ENCODE assay signal across 23 cellular contexts in the genomic region with DNA sequence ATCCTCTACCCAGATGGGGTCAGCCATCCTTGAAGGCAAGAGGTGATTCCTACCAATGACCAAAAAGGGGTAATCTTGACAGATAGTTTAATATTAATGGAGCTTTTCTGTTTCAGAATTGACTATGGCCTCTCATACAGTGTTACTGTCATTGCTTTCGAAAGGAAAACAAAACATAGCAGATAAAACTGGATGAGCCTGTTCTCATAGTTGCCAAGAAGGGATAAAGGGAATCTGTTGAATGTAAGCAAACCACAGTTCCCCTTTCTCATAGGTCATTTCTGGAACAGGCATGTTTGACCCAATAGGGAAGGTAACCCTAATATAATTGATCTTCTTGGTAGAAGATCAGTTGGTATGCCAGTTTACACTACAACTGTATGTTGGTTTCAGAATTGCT. TPM values are rescaled to one million over a fixed set of nuclear protein-coding genes. Genes with fewer than 3 reads are reported as not detected.
A peak's percentile ranks its signal among the peaks of the same experiment; 100 is the strongest.
DNase-seq lines count a peak whose midpoint lies in the region; ATAC-seq and TF ChIP-seq lines count a peak whose summit lies in the region.
"Had no signal": no experiment of that assay in that cellular context is flagged by ENCODE, and none has a peak within 500 bp of the region (broad histone marks: within the 10 kb centered on the region; RNA-seq: fewer than 3 reads in every experiment).

No MANE protein-coding gene starts in this region.

- H3K4me1 ChIP-seq in ACC112 (ENCODE audit: control insufficient read depth, insufficient read depth, low read length, unreplicated experiment) (peaks cover 28% of the 10 kb centered on the region), mucosa of descending colon (ENCODE audit: low read depth) (peaks cover 6% of the 10 kb centered on the region), adrenal gland (replicated peaks in 1 of 2) (peaks cover 0 to 12% of the 10 kb centered on the region in 2 donors)

- no peak for TF ChIP-seq CTCF in epithelial cell of esophagus (IDR thresholded peaks at IDR 0.05; ENCODE audit: insufficient read depth, low read depth, low read length, missing control alignments)
- no peak for TF ChIP-seq CTCF in mucosa of descending colon (IDR thresholded peaks at IDR 0.05)
- no peak for TF ChIP-seq CTCF in adrenal gland (IDR thresholded peaks at IDR 0.05)

- ATAC-seq in T-helper 17 cell (no peak), mucosa of descending colon (peak; percentile 39), HG03095 (IDR thresholded peaks at IDR 0.05; ENCODE audit: unreplicated experiment) (no peak)
- ATAC-seq: left lobe of liver had no signal

- intact Hi-C loops in mucosa of descending colon (cut with DNase I, micrococcal nuclease) (no loop called here), adrenal gland (cut with DNase I) (no loop called here)

- H3K4me1 Mint-ChIP-seq in T-helper 17 cell = peaks cover 17% of the 10 kb centered on the region

- no peak for DNase-seq in T-helper 17 cell
- peak; percentile 82 for DNase-seq in epithelial cell of esophagus (ENCODE audit: low read depth)
- peak in 1 of 3 donors; percentile 36 for DNase-seq in mucosa of descending colon
- DNase-seq in DMS 273 (lab: John Stamatoyannopoulos, UW; ENCODE audit: unreplicated experiment) = no peak
- DNase-seq in adrenal gland = no peak
- no peak for DNase-seq in putamen (ENCODE audit: low spot score)
- DNase-seq: activated B cell treated with CpG ODN at 0.5 μM for 24 hours; activated CD4-positive, alpha-beta T cell treated with anti-CD3 and anti-CD28 coated beads, Interleukin-2, amount 50 U/mL, for 48 hours; activated naive CD4-positive, alpha-beta T cell treated with anti-CD3 and anti-CD28 coated beads for 36 hours; anterior cingulate cortex; DMS153; MM.1S; NCI-H1694 treated with DMSO at 0.1 percent for 48 hours; NK-92 treated with Interleukin-12 subunit alpha and Interleukin-12 subunit beta, amount 100 ng/mL, for 24 hours; retina; stimulated activated CD4-positive, alpha-beta T cell treated with anti-CD3 and anti-CD28 coated beads, Interleukin-15, amount 100 ng/mL, for 24 hours had no signal

- TF ChIP-seq POLR2A in adrenal gland (IDR thresholded peaks at IDR 0.05) = no peak

- WGBS in adrenal gland, 4 donors = 81 to 94% (median 86%) methylated on average over 1 of the region's 1 CpG

- no peak overlapping the region for H2AFZ ChIP-seq in ACC112 (ENCODE audit: low read length, unreplicated experiment)

- H3K4me3 Mint-ChIP-seq in T-helper 17 cell = peak overlapping the region; percentile 8
- H3K4me3 Mint-ChIP-seq: activated B cell treated with CpG ODN at 0.5 μM for 24 hours; activated naive CD4-positive, alpha-beta T cell treated with anti-CD3 and anti-CD28 coated beads for 36 hours had no signal

- peaks cover 3% of the 10 kb centered on the region for H3K36me3 Mint-ChIP-seq in T-helper 17 cell (ENCODE audit: low read depth)

- H3K27ac ChIP-seq in ACC112 (ENCODE audit: low read depth, low read length) (peak overlapping the region; percentile 81), adrenal gland (no peak overlapping the region)
- H3K27ac ChIP-seq: HL-60, neutrophil, SK-N-MC, thoracic aorta had no signal

- H3K79me2 ChIP-seq in ACC112 (ENCODE audit: control insufficient read depth, insufficient read depth, low read length, unreplicated experiment) = peaks cover 42% of the 10 kb centered on the region

- peaks cover 18% of the 10 kb centered on the region for H3K36me3 ChIP-seq in ACC112 (ENCODE audit: insufficient read depth, low read length)
- H3K36me3 ChIP-seq in mucosa of descending colon (ENCODE audit: low read depth) = no peaks in the 10 kb centered on the region
- H3K36me3 ChIP-seq in adrenal gland (replicated peaks in 1 of 2) = no peaks in the 10 kb centered on the region
- H3K36me3 ChIP-seq: neutrophil, thoracic aorta had no signal

- H3K27ac Mint-ChIP-seq in T-helper 17 cell = no peak overlapping the region
- H3K27ac Mint-ChIP-seq: activated B cell treated with CpG ODN at 0.5 μM for 24 hours; activated naive CD4-positive, alpha-beta T cell treated with anti-CD3 and anti-CD28 coated beads for 36 hours had no signal

- H3K27me3 ChIP-seq in ACC112 (ENCODE audit: insufficient read depth, low read length) (no peaks in the 10 kb centered on the region), adrenal gland (peaks cover 3% of the 10 kb centered on the region)

- H3K27me3 Mint-ChIP-seq in T-helper 17 cell = no peaks in the 10 kb centered on the region

- H3K4me3 ChIP-seq in ACC112 (ENCODE audit: low read depth, low read length) (peak overlapping the region; percentile 89), epithelial cell of esophagus (ENCODE audit: low read length) (peak overlapping the region; percentile 85), mucosa of descending colon (no peak overlapping the region), adrenal gland (no peak overlapping the region)
- H3K4me3 ChIP-seq: SK-N-MC had no signal

- H3K9me3 ChIP-seq in T-helper 17 cell (ENCODE audit: control insufficient read depth, low read length, poor library complexity, severe bottlenecking) (no peaks in the 10 kb centered on the region), mucosa of descending colon (peaks cover 4% of the 10 kb centered on the region), adrenal gland (replicated peaks in 1 of 3) (no peaks in the 10 kb centered on the region)
- H3K9me3 ChIP-seq: neutrophil, thoracic aorta had no signal

RNA-seq across cellular contexts. Expression of a gene that starts 1.6 kb away (rescaled TPM):
- 10 to 100 TPM in 1 of 2 donors, 1 to 10 TPM in 1; 3.5 to 30.6 TPM for total RNA-seq in T-helper 17 cell
- total RNA-seq in mucosa of descending colon = 10 to 100 TPM in 2 of 3 donors, 1 to 10 TPM in 1; 3.3 to 14.9 (median 10.6) TPM
- 1 to 10 TPM in 2 of 8 donors, under 1 TPM in 3, not detected in 3; 0.04 to 3.9 (median 0.57) TPM for total RNA-seq in adrenal gland
- 1 to 10 TPM in 2 of 3 donors, under 1 TPM in 1; 0.37 to 3.2 (median 1.1) TPM for polyA plus RNA-seq in adrenal gland

Comparison
In these comparisons a context has a peak if more than half of its experiments do, and no peak if none do; other contexts are left out.
1. H3K4me3 ChIP-seq: peak in ACC112 (single experiment) and epithelial cell of esophagus (single experiment); none in mucosa of descending colon (single experiment) and adrenal gland (0 of 4).